10 cellular contexts compared by ENCODE assay signal in the genomic region with DNA sequence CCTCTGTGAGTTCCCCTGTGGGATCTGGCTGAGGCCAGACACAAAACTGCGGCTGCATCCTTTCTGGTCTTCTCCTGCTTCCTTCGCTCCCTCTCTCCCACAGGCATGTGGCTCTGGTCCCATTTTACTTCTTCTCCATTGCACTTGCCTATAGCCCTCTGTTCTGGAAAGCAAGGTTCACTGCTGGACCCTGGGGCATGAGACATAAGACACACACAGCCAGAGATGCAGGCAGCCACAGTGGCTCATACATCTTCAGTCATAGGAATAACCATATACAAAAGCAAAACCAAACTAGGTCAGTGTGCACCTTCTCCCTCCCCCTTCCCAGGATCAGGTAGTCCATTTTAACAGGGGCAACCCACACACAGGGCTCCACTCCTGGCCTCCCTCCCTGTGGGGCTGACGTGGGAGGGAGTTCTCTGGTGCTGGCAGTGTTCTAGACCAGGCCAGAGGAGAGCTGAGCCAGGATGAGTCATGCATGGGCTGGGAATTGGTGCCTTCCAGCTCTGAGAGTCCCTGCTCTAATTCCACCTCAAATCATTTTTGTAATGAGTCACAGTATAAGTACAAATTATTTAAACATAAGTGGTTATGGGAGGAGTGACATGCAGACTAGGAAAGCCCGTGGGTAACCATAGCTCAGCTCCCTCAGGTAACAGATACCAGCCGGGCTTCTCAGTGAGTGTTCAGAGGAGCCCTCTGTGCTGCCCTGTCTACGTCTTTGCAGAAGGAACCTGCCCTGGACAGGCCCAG. TPM values are rescaled to one million over a fixed set of nuclear protein-coding genes. Genes with fewer than 3 reads are reported as not detected.
DNase-seq lines count a peak whose midpoint lies in the region; ATAC-seq lines count a peak whose summit lies in the region.
"Had no signal": no experiment of that assay in that cellular context is flagged by ENCODE, and none has a peak within 500 bp of the region (broad histone marks: within the 10 kb centered on the region; RNA-seq: fewer than 3 reads in every experiment).

No MANE protein-coding gene starts in this region.

- H3K18ac ChIP-seq in trophoblast cell (ENCODE audit: low read length): no peak overlapping the region

- no peak overlapping the region for H2BK5ac ChIP-seq in trophoblast cell (ENCODE audit: low read depth, low read length, poor library complexity)

- H4K8ac ChIP-seq in trophoblast cell (ENCODE audit: low read depth, low read length): no peak overlapping the region

- no peaks in the 10 kb centered on the region for H3K27me3 ChIP-seq in CD4-positive, alpha-beta memory T cell (ENCODE audit: insufficient read depth, low read length)
- H3K27me3 ChIP-seq in MG63 (peaks cover 2% of the 10 kb centered on the region; the same call in 1 of the 2 replicates), trophoblast cell (ENCODE audit: insufficient read depth, low read length) (no peaks in the 10 kb centered on the region)

- POLR2A ChIA-PET in CD4-positive, alpha-beta memory T cell (lab: Charles Lee; ENCODE audit: partially characterized antibody): no interaction called here

- no peak overlapping the region for H3K4me3 ChIP-seq in CD4-positive, alpha-beta memory T cell (ENCODE audit: low read length in 2 of 2)
- H3K4me3 ChIP-seq in MG63 (no peak overlapping the region), trophoblast cell (ENCODE audit: low read depth, low read length) (no peak overlapping the region)

- H3K4me1 Mint-ChIP-seq in CD4-positive, alpha-beta memory T cell: peaks cover 10 to 26% (median 17%) of the 10 kb centered on the region in 4 donors

- in situ Hi-C loops in KBM-7 (cut with MboI; ENCODE audit: low pct_unique_long_range_greater_than_20kb, low sequenced_read_pairs): no loop called here

- H3K36me3 ChIP-seq in CD4-positive, alpha-beta memory T cell (ENCODE audit: insufficient read depth, low read length): no peaks in the 10 kb centered on the region
- H3K36me3 ChIP-seq in MG63 (no peaks in the 10 kb centered on the region), trophoblast cell (ENCODE audit: control insufficient read depth in 1 of 2, insufficient read depth in 2 of 2, low read length in 2 of 2) (no peaks in the 10 kb centered on the region)

- intact Hi-C loops in CD4-positive, alpha-beta memory T cell (cut with micrococcal nuclease): no loop called here

- no peak overlapping the region for H2AFZ ChIP-seq in trophoblast cell (ENCODE audit: insufficient read depth, low read length, poor library complexity)
- H2AFZ ChIP-seq: parathyroid adenoma had no signal

- H3K27ac Mint-ChIP-seq in CD4-positive, alpha-beta memory T cell: peak overlapping the region; percentile 19 to 80 (median 65)

- peaks cover 2 to 3% of the 10 kb centered on the region in 2 donors for H3K27me3 Mint-ChIP-seq in CD4-positive, alpha-beta memory T cell

- H2AK5ac ChIP-seq in trophoblast cell (ENCODE audit: low read length): no peak overlapping the region

- H2BK12ac ChIP-seq in trophoblast cell (ENCODE audit: low read length): no peak overlapping the region

- no peak overlapping the region for H2BK120ac ChIP-seq in trophoblast cell (ENCODE audit: insufficient read depth, low read length, poor library complexity)

- no CpG with 5 or more reads among the region's 6 CpGs for whole genome bisulfite sequencing in trophoblast cell (ENCODE audit: extremely low coverage, insufficient coverage, insufficient read length)

- H4K91ac ChIP-seq in trophoblast cell (ENCODE audit: low read depth, low read length): no peak overlapping the region

- no peak overlapping the region for H3K27ac ChIP-seq in CD4-positive, alpha-beta memory T cell (ENCODE audit: low read depth, low read length)
- H3K27ac ChIP-seq in trophoblast cell (ENCODE audit: low read depth, low read length): no peak overlapping the region
- H3K27ac ChIP-seq: parathyroid adenoma had no signal

- H3K9ac ChIP-seq in trophoblast cell (ENCODE audit: low read length): no peak overlapping the region
- H3K9ac ChIP-seq: parathyroid adenoma had no signal

- no peak for ATAC-seq in HG03135 (IDR thresholded peaks at IDR 0.05; ENCODE audit: unreplicated experiment)

- peaks cover 0 to 1% (median 0%) of the 10 kb centered on the region in 8 donors for H3K9me3 Mint-ChIP-seq in CD4-positive, alpha-beta memory T cell

- peak in 1 of 5 donors; percentile 42 for DNase-seq in CD4-positive, alpha-beta memory T cell
- DNase-seq in MG63: peak; percentile 96
- peak; percentile 88 for DNase-seq in fibroblast of gingiva (ENCODE audit: low read depth)
- DNase-seq in trophoblast cell: peak; percentile 11 to 16
- no peak for DNase-seq in SHP77 treated with DMSO at 0.1 percent for 48 hours (lab: John Stamatoyannopoulos, UW)
- DNase-seq in activated gamma-delta T cell (lab: John Stamatoyannopoulos, UW): no peak
- DNase-seq in KBM-7: no peak
- DNase-seq: NCI-H1105 treated with DMSO at 0.1 percent for 48 hours had no signal

- no peaks in the 10 kb centered on the region for H3K79me2 ChIP-seq in trophoblast cell (ENCODE audit: control insufficient read depth, insufficient read depth, low read length, poor library complexity)
- H3K79me2 ChIP-seq: parathyroid adenoma had no signal

- no peak overlapping the region for H3K4me2 ChIP-seq in trophoblast cell (ENCODE audit: low read length)

- H4K12ac ChIP-seq in trophoblast cell (ENCODE audit: low read depth, low read length): no peak overlapping the region

- no peak overlapping the region for H3K4ac ChIP-seq in trophoblast cell (ENCODE audit: low read depth, low read length)

- H3K23ac ChIP-seq in trophoblast cell (ENCODE audit: low read length): no peak overlapping the region

- no peak overlapping the region for H3K14ac ChIP-seq in trophoblast cell (ENCODE audit: low read length)

- H3K4me1 ChIP-seq in CD4-positive, alpha-beta memory T cell (ENCODE audit: insufficient read depth, low read length): peaks cover 10% of the 10 kb centered on the region
- no peaks in the 10 kb centered on the region for H3K4me1 ChIP-seq in trophoblast cell (ENCODE audit: control insufficient read depth in 1 of 2, insufficient read depth in 2 of 2, low read length in 2 of 2)

- peak overlapping the region in 4 of 8 donors; percentile 17 to 77 (median 60) for H3K4me3 Mint-ChIP-seq in CD4-positive, alpha-beta memory T cell

- H3K9me3 ChIP-seq in CD4-positive, alpha-beta memory T cell (ENCODE audit: control insufficient read depth in 1 of 2, low read length in 2 of 2): no peaks in the 10 kb centered on the region
- H3K9me3 ChIP-seq in MG63: no peaks in the 10 kb centered on the region
- H3K9me3 ChIP-seq in trophoblast cell (ENCODE audit: insufficient read depth, low read depth, low read length): no peaks in the 10 kb centered on the region

- no peaks in the 10 kb centered on the region for H3K36me3 Mint-ChIP-seq in CD4-positive, alpha-beta memory T cell

- CTCF ChIA-PET in CD4-positive, alpha-beta memory T cell (lab: Charles Lee; ENCODE audit: partially characterized antibody): no interaction called here

- no peaks in the 10 kb centered on the region for H3K79me1 ChIP-seq in trophoblast cell (ENCODE audit: low read length)

RNA-seq across cellular contexts. Expression of a gene that starts 58.0 kb away (rescaled TPM):
- not detected for total RNA-seq in CD4-positive, alpha-beta memory T cell
- not detected for polyA plus RNA-seq in CD4-positive, alpha-beta memory T cell
- total RNA-seq in MG63 (2014; rRNA removed; shearing (Covaris generic); ENCODE audit: low replicate concordance): not detected in 2 replicates
- 0.15 and 0.33 TPM in 2 replicates for polyA plus RNA-seq in trophoblast cell (2013)

Comparison
In these comparisons a context has a peak if more than half of its experiments do, and no peak if none do; other contexts are left out.
1. DNase-seq: peak in MG63 (single experiment), fibroblast of gingiva (single experiment) and trophoblast cell (2 of 2); none in SHP77 treated with DMSO at 0.1 percent for 48 hours (single experiment), activated gamma-delta T cell (single experiment) and KBM-7 (single experiment).